1 cellular context compared by ENCODE assay signal in the genomic region with DNA sequence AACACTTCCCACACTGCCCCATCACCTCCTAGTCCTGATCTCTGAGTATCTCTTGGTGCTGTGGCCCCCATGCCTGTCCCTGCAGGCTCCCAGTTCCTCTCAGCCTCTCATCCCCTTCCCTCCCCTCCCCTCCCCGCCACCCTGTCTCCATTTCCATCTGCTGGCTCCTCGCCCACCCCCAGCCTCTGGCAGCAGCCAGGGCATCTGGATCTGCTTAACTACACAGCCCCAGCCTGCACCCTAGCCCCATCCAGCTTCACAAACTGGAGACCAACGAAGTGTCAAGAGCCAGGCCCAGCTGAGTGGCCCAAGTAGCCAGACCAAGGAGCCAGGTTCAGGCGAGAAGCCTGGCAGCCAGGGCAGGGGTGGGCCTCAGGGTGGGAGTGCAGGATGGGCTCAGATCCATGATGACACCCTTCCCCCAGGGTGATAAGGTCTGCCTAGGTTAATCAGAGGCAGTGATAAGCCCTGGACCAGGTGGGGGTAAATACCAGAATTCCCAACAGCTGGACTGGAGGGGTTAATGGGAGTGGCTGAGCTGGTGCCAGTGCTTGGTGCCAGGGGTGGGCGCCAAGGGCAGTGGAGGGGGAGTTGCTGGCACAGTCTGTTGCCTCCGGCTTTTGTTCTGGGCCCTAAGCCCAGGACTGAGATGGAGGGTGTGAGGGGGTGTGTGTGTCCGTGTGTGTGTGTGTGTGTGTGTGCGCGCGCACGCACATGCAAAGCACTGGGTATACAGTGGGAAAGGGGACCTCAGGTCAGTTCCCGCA.
A peak's percentile ranks its signal among the peaks of the same experiment; 100 is the strongest.
TF ChIP-seq lines count a peak whose summit lies in the region.

No MANE protein-coding gene starts in this region.

TF ChIP-seq in K562, 482 proteins besides CTCF, POLR2A, EP300 and RAD21:
- TF ChIP-seq TFAM (CRISPR knock-in tag; conservative IDR thresholded peaks at IDR 0.05) (no peak), POLR2G (IDR thresholded peaks at IDR 0.05; ENCODE audit: low read depth, low read length) (peak; percentile 38; the same call in 1 of the 2 replicates), ZNF24 (IDR thresholded peaks at IDR 0.05) (no peak), SRSF9 (IDR thresholded peaks at IDR 0.05; ENCODE audit: borderline replicate concordance, low read depth, low read length) (no peak), PRMT5 (CRISPR knock-in tag; IDR thresholded peaks at IDR 0.05) (no peak)
- TF ChIP-seq, protein P1, sequence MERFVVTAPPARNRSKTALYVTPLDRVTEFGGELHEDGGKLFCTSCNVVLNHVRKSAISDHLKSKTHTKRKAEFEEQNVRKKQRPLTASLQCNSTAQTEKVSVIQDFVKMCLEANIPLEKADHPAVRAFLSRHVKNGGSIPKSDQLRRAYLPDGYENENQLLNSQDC (CRISPR knock-in tag; IDR thresholded peaks at IDR 0.05) = no peak
